ENCODE assay signal across 9 cellular contexts in the genomic region with DNA sequence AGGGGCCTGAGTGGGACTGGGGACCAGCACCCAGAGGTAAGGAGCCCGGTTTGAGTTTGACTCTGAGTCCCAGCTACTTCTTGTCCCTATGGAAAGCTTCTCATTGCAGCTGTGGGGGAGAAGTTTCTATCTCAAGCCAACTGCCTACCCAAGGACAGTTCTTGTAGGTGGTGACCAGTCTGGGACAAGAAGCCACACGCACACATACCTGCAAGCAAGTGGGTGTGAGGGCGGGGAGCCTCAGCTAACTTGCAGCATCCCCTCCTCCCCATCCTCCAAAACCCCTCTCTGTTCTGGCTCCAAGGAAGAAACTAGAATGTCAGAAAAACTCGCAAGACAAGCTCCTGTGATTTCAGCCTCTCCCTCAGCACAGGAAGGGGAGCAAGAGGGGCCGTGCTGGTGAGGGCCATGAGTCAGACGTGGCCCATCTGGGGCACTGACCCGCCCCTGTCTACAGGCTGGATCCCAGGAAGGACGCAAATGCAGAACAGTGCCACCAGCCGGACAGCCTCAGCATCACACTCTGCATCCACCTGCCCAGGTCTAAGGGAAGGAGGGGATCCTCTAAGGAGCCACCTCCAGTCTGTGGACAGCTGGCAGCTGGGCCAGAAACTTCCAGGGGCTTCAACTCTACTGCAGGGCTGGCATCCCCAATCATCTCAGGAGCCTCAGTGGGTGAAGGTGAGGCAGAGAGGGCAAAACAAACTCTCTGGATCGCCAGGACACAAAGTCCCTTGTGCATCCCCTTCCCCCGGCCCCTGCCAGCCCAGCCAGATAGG.
DNase-seq lines count a peak whose midpoint lies in the region; ATAC-seq and TF ChIP-seq lines count a peak whose summit lies in the region.
"Had no signal": no experiment of that assay in that cellular context is flagged by ENCODE, and none has a peak within 500 bp of the region (broad histone marks: within the 10 kb centered on the region; RNA-seq: fewer than 3 reads in every experiment).

No MANE protein-coding gene starts in this region.

- peak; percentile 48 to 69 (median 54) for TF ChIP-seq CTCF in breast epithelium (IDR thresholded peaks at IDR 0.05)

- no peak for TF ChIP-seq POLR2A in breast epithelium (IDR thresholded peaks at IDR 0.05)

- intact Hi-C loops in breast epithelium (cut with DNase I; ENCODE audit: low total_unique reads) = no loop called here

- in situ Hi-C loops in Caki2 (cut with HindIII; ENCODE audit: low pct_unique_long_range_greater_than_20kb, low sequenced_read_pairs) = no loop called here

- peak overlapping the region in 1 of 3 donors; percentile 7 for H3K4me3 ChIP-seq in breast epithelium
- H3K4me3 ChIP-seq: skin epidermis had no signal

- ATAC-seq in GM21723 (IDR thresholded peaks at IDR 0.05; ENCODE audit: unreplicated experiment) = peak; percentile 48
- ATAC-seq in left lobe of liver = peak; percentile 19

- no peaks in the 10 kb centered on the region for H3K9me3 ChIP-seq in breast epithelium

- no peaks in the 10 kb centered on the region for H3K27me3 ChIP-seq in breast epithelium

- DNase-seq in Caki2 (ENCODE audit: low read depth) = peak; percentile 65
- peak; percentile 40 for DNase-seq in NCI-H460 (ENCODE audit: extremely low read depth, low read depth)
- peak in 1 of 2 donors; percentile 83 for DNase-seq in breast epithelium (ENCODE audit: low spot score in 2 of 2)
- no peak for DNase-seq in left lobe of liver (ENCODE audit: low spot score)
- peak; percentile 72 for DNase-seq in ureter (ENCODE audit: low spot score)
- DNase-seq in COR-L47 (lab: John Stamatoyannopoulos, UW) = no peak
- no peak for DNase-seq in GDM1 (lab: John Stamatoyannopoulos, UW)

- peaks cover 8 to 47% of the 10 kb centered on the region in 2 donors for H3K4me1 ChIP-seq in breast epithelium

- no peaks in the 10 kb centered on the region for H3K36me3 ChIP-seq in breast epithelium

- peak overlapping the region; percentile 90 to 92 for H3K27ac ChIP-seq in breast epithelium

Comparison
In these comparisons a context has a peak if more than half of its experiments do, and no peak if none do; other contexts are left out.
1. DNase-seq: peak in Caki2 (single experiment), NCI-H460 (single experiment) and ureter (single experiment); none in left lobe of liver (single experiment), COR-L47 (single experiment) and GDM1 (single experiment).